7 cellular contexts compared by ENCODE assay signal in genomic region chr4:42654606-42655005, GRCh38. TPM values are rescaled to one million over a fixed set of nuclear protein-coding genes. Genes with fewer than 3 reads are reported as not detected.
DNase-seq lines count a peak whose midpoint lies in the region; ATAC-seq and TF ChIP-seq lines count a peak whose summit lies in the region.

No MANE protein-coding gene starts in this region.

- H3K4me1 ChIP-seq in osteoblast (ENCODE audit: insufficient read depth, low read length), result peaks cover 22% of the 10 kb centered on the region

- H3K4me3 ChIP-seq in GM06990 (replicated peaks; ENCODE audit: low read depth, low read length), result peak overlapping the region; percentile 92
- H3K4me3 ChIP-seq in coronary artery, result no peak overlapping the region
- H3K4me3 ChIP-seq in osteoblast (ENCODE audit: insufficient read depth, low read length), result no peak overlapping the region

- H3K27me3 ChIP-seq in GM06990 (replicated peaks; ENCODE audit: control insufficient read depth, insufficient read depth, low read length) (no peaks in the 10 kb centered on the region), osteoblast (ENCODE audit: insufficient read depth, low read length) (no peaks in the 10 kb centered on the region)

- no peaks in the 10 kb centered on the region for H3K36me3 ChIP-seq in GM06990 (ENCODE audit: control insufficient read depth, insufficient read depth, low read length)
- H3K36me3 ChIP-seq in osteoblast (ENCODE audit: insufficient read depth, low read length), result no peaks in the 10 kb centered on the region

- TF ChIP-seq CTCF in GM06990 (IDR thresholded peaks at IDR 0.05; ENCODE audit: insufficient read depth, low read length, poor library complexity, severe bottlenecking), result no peak
- no peak for TF ChIP-seq CTCF in coronary artery (IDR thresholded peaks at IDR 0.05)
- no peak for TF ChIP-seq CTCF in osteoblast (IDR thresholded peaks at IDR 0.05; ENCODE audit: extremely low read depth, low read depth, low read length)

- H3K4me2 ChIP-seq in osteoblast (ENCODE audit: insufficient read depth, low read length), result no peak overlapping the region

- no peak overlapping the region for H2AFZ ChIP-seq in osteoblast (ENCODE audit: low read length)

- H3K79me2 ChIP-seq in osteoblast (ENCODE audit: insufficient read depth, low read length), result no peaks in the 10 kb centered on the region

- no peaks in the 10 kb centered on the region for H4K20me1 ChIP-seq in osteoblast (ENCODE audit: insufficient read depth, low read length)

- H3K9me3 ChIP-seq in osteoblast (ENCODE audit: low read depth, low read length), result no peaks in the 10 kb centered on the region

- ATAC-seq in GM21619 (IDR thresholded peaks at IDR 0.05; ENCODE audit: unreplicated experiment), result peak; percentile 23

- H3K27ac ChIP-seq in coronary artery (peak overlapping the region; percentile 4 to 10), osteoblast (ENCODE audit: low read depth, low read length) (no peak overlapping the region)

- DNase-seq in GM06990 (ENCODE audit: extremely low read depth, insufficient read length) (no peak), NOMO-1 (lab: John Stamatoyannopoulos, UW; ENCODE audit: unreplicated experiment in 2 of 2) (peak; percentile 35 to 44), coronary artery (ENCODE audit: low spot score) (no peak), osteoblast (ENCODE audit: insufficient read length, low spot score, missing footprints) (peak; percentile 81), mucosa of gallbladder (ENCODE audit: low spot score) (no peak), SIG-M5 treated with dmso at 0.1 percent for 504 hours (lab: John Stamatoyannopoulos, UW; ENCODE audit: unreplicated experiment) (no peak)

RNA-seq across cellular contexts. Expression of gene ATP8A1, which starts 2.3 kb away (rescaled TPM):
- 2.1 and 2.5 TPM in 2 replicates for total RNA-seq in osteoblast
- total RNA-seq in mucosa of gallbladder, result 5.1 TPM

Comparison
In these comparisons a context has a peak if more than half of its experiments do, and no peak if none do; other contexts are left out.
1. DNase-seq: peak in NOMO-1 (2 of 2) and osteoblast (single experiment); none in GM06990 (single experiment), coronary artery (single experiment), mucosa of gallbladder (single experiment) and SIG-M5 treated with dmso at 0.1 percent for 504 hours (single experiment).